Comparison of ENCODE assay signal across 17 cellular contexts in the genomic region with DNA sequence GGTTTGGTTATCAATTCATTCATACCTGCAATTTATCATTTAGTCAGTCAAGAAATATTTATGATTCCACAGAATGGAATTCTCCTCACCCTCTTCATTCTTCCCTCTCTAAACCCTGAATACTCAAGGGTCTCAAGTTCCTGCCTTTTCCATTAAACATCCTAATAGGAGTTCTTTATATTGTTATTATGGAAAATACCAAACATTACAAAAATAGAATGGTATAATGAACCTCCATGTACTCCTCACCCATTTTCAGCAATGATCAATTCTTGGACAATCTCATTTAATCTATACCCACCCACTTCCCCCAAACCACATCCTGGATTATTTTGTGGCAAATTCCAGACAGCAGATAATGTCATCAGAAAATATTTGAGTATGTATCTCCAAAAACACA.
"Had no signal": no experiment of that assay in that cellular context is flagged by ENCODE, and none has a peak within 500 bp of the region (broad histone marks: within the 10 kb centered on the region; RNA-seq: fewer than 3 reads in every experiment).

No MANE protein-coding gene starts in this region.

- DNase-seq: activated CD4-positive, alpha-beta T cell treated with anti-CD3 and anti-CD28 coated beads for 48 hours; activated CD8-positive, alpha-beta memory T cell treated with anti-CD3 and anti-CD28 coated beads, Interleukin-2, amount 50 U/mL, for 48 hours; activated CD8-positive, alpha-beta T cell treated with anti-CD3 and anti-CD28 coated beads, Interleukin-2, amount 10 ng/mL, durations not matched to agents 7 days and 5 days; activated naive CD4-positive, alpha-beta T cell treated with Interleukin-2 at 50 U/mL for 16 hours; activated naive CD8-positive, alpha-beta T cell treated with anti-CD3 and anti-CD28 coated beads, Interleukin-2, amount 50 U/mL, for 24 hours; immature natural killer cell; nucleus accumbens; right lobe of liver; stimulated activated CD4-positive, alpha-beta T cell treated with anti-CD3 and anti-CD28 coated beads, Interleukin-2, amount 100 ng/mL, for 48 hours; stimulated activated naive CD8-positive, alpha-beta T cell treated with anti-CD3 and anti-CD28 coated beads, Interleukin-15, Interleukin-2, amounts not matched to agents 100 U/mL and 50 U/mL, for 24 hours; T-helper 1 cell; upper lobe of right lung; WERI-Rb-1 had no signal

- H3K36me3 ChIP-seq: prostate gland, right lobe of liver, upper lobe of right lung, WERI-Rb-1 had no signal

- H3K4me3 ChIP-seq: prostate gland, right lobe of liver, upper lobe of right lung had no signal

- FAIRE-seq: colon had no signal

- H3K27ac ChIP-seq: epithelial cell of prostate, prostate gland, right lobe of liver, upper lobe of right lung, WERI-Rb-1 had no signal

- H3K27me3 ChIP-seq: right lobe of liver, upper lobe of right lung had no signal

- ATAC-seq: activated CD8-positive, alpha-beta T cell treated with anti-CD3 and anti-CD28 coated beads, Interleukin-2, amount 10 ng/mL, durations not matched to agents 7 days and 5 days; activated naive CD8-positive, alpha-beta T cell treated with anti-CD3 and anti-CD28 coated beads, Interleukin-2, amount 50 U/mL, for 24 hours; natural killer cell treated with Interleukin-12 subunit alpha and Interleukin-12 subunit beta and Interleukin-15 and Interleukin-18, amount 100 ng/mL, for 72 hours; stimulated activated naive CD8-positive, alpha-beta T cell treated with anti-CD3 and anti-CD28 coated beads, Interleukin-15, Interleukin-2, amounts not matched to agents 100 U/mL and 50 U/mL, for 24 hours; upper lobe of right lung had no signal

- H3K4me1 ChIP-seq: prostate gland, right lobe of liver, upper lobe of right lung had no signal

- H3K9me3 ChIP-seq: prostate gland, right lobe of liver, upper lobe of right lung had no signal
